In genomic region chr6:143169440-143169839, GRCh38 we compare ENCODE assay signal across 23 cellular contexts.
"Had no signal": no experiment of that assay in that cellular context is flagged by ENCODE, and none has a peak within 500 bp of the region (broad histone marks: within the 10 kb centered on the region; RNA-seq: fewer than 3 reads in every experiment).

No MANE protein-coding gene starts in this region.

- H3K27ac ChIP-seq: colonic mucosa, esophagus muscularis mucosa, foreskin keratinocyte, gastroesophageal sphincter, heart left ventricle, hepatocyte, left lung, lower lobe of right lung had no signal

- H3K27me3 Mint-ChIP-seq: dendritic cell treated with granulocyte-macrophage colony-stimulating factor and Interleukin-4, amounts not matched to agents 40 ng/mL and 50 ng/mL, for 4 days; memory B cell; naive thymus-derived CD4-positive, alpha-beta T cell had no signal

- H3K4me3 Mint-ChIP-seq: dendritic cell treated with granulocyte-macrophage colony-stimulating factor and Interleukin-4, amounts not matched to agents 40 ng/mL and 50 ng/mL, for 4 days; immature natural killer cell; memory B cell; naive thymus-derived CD4-positive, alpha-beta T cell; natural killer cell had no signal

- DNase-seq: colonic mucosa; cortex of kidney; effector CD4-positive, alpha-beta T cell; effector memory CD4-positive, alpha-beta T cell; foreskin keratinocyte; heart left ventricle; hypothalamus; immature natural killer cell; islet precursor cell; left cardiac atrium; left lung; left ventricle myocardium superior; lower lobe of right lung; mesendoderm; midbrain; naive thymus-derived CD4-positive, alpha-beta T cell; natural killer cell had no signal

- ATAC-seq: foreskin keratinocyte; gastroesophageal sphincter; heart left ventricle; left cardiac atrium; left lung; left ventricle myocardium superior; lower lobe of right lung; naive thymus-derived CD4-positive, alpha-beta T cell; natural killer cell had no signal

- H3K4me1 ChIP-seq: colonic mucosa, esophagus muscularis mucosa, foreskin keratinocyte, gastroesophageal sphincter, left lung, lower lobe of right lung had no signal

- H3K27ac Mint-ChIP-seq: dendritic cell treated with granulocyte-macrophage colony-stimulating factor and Interleukin-4, amounts not matched to agents 40 ng/mL and 50 ng/mL, for 4 days; immature natural killer cell; memory B cell; naive thymus-derived CD4-positive, alpha-beta T cell; natural killer cell had no signal

- H3K27me3 ChIP-seq: colonic mucosa, esophagus muscularis mucosa, foreskin keratinocyte, gastroesophageal sphincter, heart left ventricle, hepatocyte, left lung had no signal

- H3K4me1 Mint-ChIP-seq: immature natural killer cell; memory B cell; naive thymus-derived CD4-positive, alpha-beta T cell; natural killer cell had no signal

- FAIRE-seq: endothelial cell of umbilical vein had no signal

- H3K9me3 ChIP-seq: colonic mucosa, esophagus muscularis mucosa, gastroesophageal sphincter, lower lobe of right lung had no signal

- H3K4me3 ChIP-seq: colonic mucosa, esophagus muscularis mucosa, gastroesophageal sphincter, heart left ventricle, hepatocyte, left lung, lower lobe of right lung had no signal

- H3K36me3 ChIP-seq: colonic mucosa, lower lobe of right lung had no signal
